ENCODE assay signal across 8 cellular contexts in genomic region chr1:25998075-25998761, GRCh38. TPM values are rescaled to one million over a fixed set of nuclear protein-coding genes. Genes with fewer than 3 reads are reported as not detected.
DNase-seq lines count a peak whose midpoint lies in the region; ATAC-seq, FAIRE-seq and TF ChIP-seq lines count a peak whose summit lies in the region.

No MANE protein-coding gene starts in this region.

- H3K27ac ChIP-seq in angular gyrus (ENCODE audit: low read depth, low read length) = peak overlapping the region; percentile 86
- H3K27ac ChIP-seq in right atrium auricular region = peak overlapping the region; percentile 85 to 86
- H3K27ac ChIP-seq in psoas muscle = peak overlapping the region; percentile 86
- H3K27ac ChIP-seq in uterus = peak overlapping the region; percentile 85 to 86

- peak; percentile 99 for FAIRE-seq in GM12891 (lab: Jason Lieb, UNC)

- H3K4me1 ChIP-seq in right atrium auricular region (peaks cover 0 to 21% of the 10 kb centered on the region in 2 donors), psoas muscle (peaks cover 34% of the 10 kb centered on the region), uterus (no peaks in the 10 kb centered on the region)

- WGBS in psoas muscle, 3 donors = 1% methylated on average over 34 of the region's 34 CpGs

- H3K27me3 ChIP-seq in right atrium auricular region (no peaks in the 10 kb centered on the region), psoas muscle (ENCODE audit: insufficient read depth in 3 of 3, low read length in 2 of 3) (no peaks in the 10 kb centered on the region), uterus (no peaks in the 10 kb centered on the region)

- TF ChIP-seq CTCF in right atrium auricular region (IDR thresholded peaks at IDR 0.05) (peak; percentile 90 to 98), psoas muscle (IDR thresholded peaks at IDR 0.05) (peak; percentile 97), uterus (IDR thresholded peaks at IDR 0.05) (peak; percentile 92 to 100 (median 98))

- H3K4me3 ChIP-seq in right atrium auricular region (peak overlapping the region; percentile 73 to 75), psoas muscle (peak overlapping the region; percentile 73), uterus (peak overlapping the region; percentile 64 to 69)

- no peaks in the 10 kb centered on the region for H3K9me3 ChIP-seq in right atrium auricular region
- H3K9me3 ChIP-seq in psoas muscle = no peaks in the 10 kb centered on the region
- no peaks in the 10 kb centered on the region for H3K9me3 ChIP-seq in uterus

- no peak for TF ChIP-seq POLR2A in GM12891 (IDR thresholded peaks at IDR 0.05; ENCODE audit: low read depth, low read length)
- no peak for TF ChIP-seq POLR2A in uterus (IDR thresholded peaks at IDR 0.05)

- intact Hi-C loops in psoas muscle (cut with DNase I) (loop anchor here (1.0 to 10.0 kb wide), 3 partner anchors 101 to 173 kb away; no protein-coding TSS in a partner anchor), uterus (cut with DNase I; ENCODE audit: low total_unique reads) (loop anchor here (2.0 kb wide), 1 partner anchor 103 kb away; no protein-coding TSS in a partner anchor)

- no peaks in the 10 kb centered on the region for H3K36me3 ChIP-seq in right atrium auricular region
- peaks cover 0 to 5% of the 10 kb centered on the region in 2 donors for H3K36me3 ChIP-seq in psoas muscle (ENCODE audit: insufficient read depth in 1 of 2, low read depth in 1 of 2)
- H3K36me3 ChIP-seq in uterus = no peaks in the 10 kb centered on the region

- ATAC-seq in HG02870 (IDR thresholded peaks at IDR 0.05; ENCODE audit: unreplicated experiment) (peak; percentile 97), psoas muscle (peak; percentile 95 to 98 (median 96))

- peak; percentile 84 for DNase-seq in GM12891 (ENCODE audit: insufficient read length, low spot score)
- DNase-seq in NCI-H146 (lab: John Stamatoyannopoulos, UW) = peak; percentile 96
- DNase-seq in T-helper 1 cell = peak; percentile 93 to 99 (median 96)
- peak; percentile 97 for DNase-seq in right atrium auricular region (ENCODE audit: low spot score)
- peak; percentile 96 to 99 for DNase-seq in psoas muscle
- DNase-seq in uterus = peak; percentile 97 to 98

TF ChIP-seq in GM12891, 5 proteins besides CTCF, POLR2A, EP300 and RAD21:
- TF ChIP-seq TAF1 (IDR thresholded peaks at IDR 0.05; ENCODE audit: low read depth, low read length) (peak; percentile 78), POLR2AphosphoS5 (IDR thresholded peaks at IDR 0.05; ENCODE audit: low read depth, low read length) (no peak), POU2F2 (IDR thresholded peaks at IDR 0.05; ENCODE audit: low read depth, low read length) (peak; percentile 92), SPI1 (IDR thresholded peaks at IDR 0.05; ENCODE audit: low read depth, low read length) (peak; percentile 56), PAX5 (IDR thresholded peaks at IDR 0.05; ENCODE audit: insufficient read depth, low read length, severe bottlenecking) (peak; percentile 60)
TF ChIP-seq in GM12891: peak in this region for 4.

RNA-seq across cellular contexts. Expression of gene PAFAH2, which starts 0.4 kb away (rescaled TPM):
- 3.2 TPM for polyA plus RNA-seq in GM12891 (2012; ENCODE audit: low read depth, missing spikeins)
- 1 to 10 TPM; 4.3 to 5.5 TPM for total RNA-seq in right atrium auricular region
- total RNA-seq in psoas muscle = 10 to 100 TPM in 3 of 4 donors, 1 to 10 TPM in 1; 5.5 to 15.8 (median 13.3) TPM
- 10 to 100 TPM in 1 of 3 donors, 1 to 10 TPM in 2; 5.1 to 30.1 (median 8.8) TPM for polyA plus RNA-seq in psoas muscle
- total RNA-seq in uterus = 10 to 100 TPM in 1 of 4 donors, 1 to 10 TPM in 3; 6.2 to 12.3 (median 9.2) TPM

RNA-seq across cellular contexts. Expression of gene EXTL1, which starts 23.4 kb away (rescaled TPM):
- polyA plus RNA-seq in GM12891 (2012; ENCODE audit: low read depth, missing spikeins) = not detected
- total RNA-seq in right atrium auricular region = 1 to 10 TPM in 1 of 2 donors, under 1 TPM in 1; 0.79 to 1.4 TPM
- 1 to 10 TPM in 3 of 4 donors, under 1 TPM in 1; 0.39 to 4.6 (median 2.1) TPM for total RNA-seq in psoas muscle
- polyA plus RNA-seq in psoas muscle = 1 to 10 TPM in 1 of 3 donors, under 1 TPM in 2; 0.61 to 1.1 (median 0.90) TPM
- total RNA-seq in uterus = 1 to 10 TPM in 2 of 4 donors, under 1 TPM in 1, not detected in 1; 0.26 to 2.7 (median 1.7) TPM

RNA-seq across cellular contexts. Expression of gene SLC30A2, which starts 47.7 kb away (rescaled TPM):
- polyA plus RNA-seq in GM12891 (2012; ENCODE audit: low read depth, missing spikeins) = not detected
- total RNA-seq in right atrium auricular region (under 1 TPM; 0.22 to 0.63 TPM), psoas muscle (1 to 10 TPM in 3 of 4 donors, under 1 TPM in 1; 0.32 to 7.8 (median 4.2) TPM), uterus (under 1 TPM in 2 of 4 donors, not detected in 2; 0.07 to 0.49 TPM)
- polyA plus RNA-seq in psoas muscle = 1 to 10 TPM in 1 of 3 donors, under 1 TPM in 2; 0.21 to 1.2 (median 0.70) TPM

Comparison
In these comparisons a context has a peak if more than half of its experiments do, and no peak if none do; other contexts are left out.
1. Peak in every context shown above with its lines: DNase-seq, ATAC-seq, H3K4me3 ChIP-seq and H3K27ac ChIP-seq.